ENCODE assay signal across 1 cellular context in genomic region chr17:75289832-75290337, GRCh38.
A peak's percentile ranks its signal among the peaks of the same experiment; 100 is the strongest.
TF ChIP-seq lines count a peak whose summit lies in the region.

No MANE protein-coding gene starts in this region.

TF ChIP-seq in GM23338, 12 proteins besides CTCF, POLR2A, EP300 and RAD21:
- TF ChIP-seq CREB1 (CRISPR knock-in tag; IDR thresholded peaks at IDR 0.05; ENCODE audit: low read depth) = peak; percentile 43; the same call in 1 of the 2 replicates
- no peak for TF ChIP-seq EZH2 (IDR thresholded peaks at IDR 0.05; ENCODE audit: low read depth, unreplicated experiment)
- TF ChIP-seq ZNF114 (CRISPR knock-in tag; IDR thresholded peaks at IDR 0.05) = no peak
- TF ChIP-seq ZNF331 (CRISPR knock-in tag; IDR thresholded peaks at IDR 0.05; ENCODE audit: low read depth) = no peak
